In the genomic region with DNA sequence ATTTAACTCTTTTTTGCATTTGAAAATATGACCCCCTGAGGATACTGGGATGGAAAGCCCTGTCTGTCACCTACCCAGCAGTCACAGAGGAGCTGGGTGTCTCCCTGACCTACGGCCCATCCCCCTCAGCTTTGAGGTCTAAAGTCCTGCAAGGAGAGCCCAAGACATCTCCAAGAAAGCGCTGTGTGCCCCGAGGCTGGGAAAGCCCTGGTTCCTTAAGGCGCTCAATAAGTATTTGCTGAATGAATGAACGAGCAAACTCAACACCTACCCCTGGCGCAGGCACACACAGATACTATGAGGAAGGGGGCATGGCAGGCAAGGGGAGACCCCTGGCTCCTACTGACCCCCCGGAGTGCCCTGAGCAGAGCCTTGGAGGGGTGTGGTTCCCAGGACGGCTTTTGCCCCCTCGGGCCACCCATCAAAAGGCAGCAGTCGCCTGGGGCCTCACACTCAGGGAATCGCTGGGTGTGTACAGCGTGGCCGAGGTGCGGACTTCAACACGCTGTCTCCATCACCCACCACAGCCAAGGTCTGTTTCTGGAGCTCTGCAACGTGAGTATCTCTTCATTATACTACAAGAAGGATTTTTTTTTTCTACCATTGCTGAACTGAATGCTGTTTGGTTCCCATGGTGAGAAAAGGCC, we compare ENCODE assay signal across 1 cellular context.
TF ChIP-seq lines count a peak whose summit lies in the region.

No MANE protein-coding gene starts in this region.

TF ChIP-seq in GM23338, 12 proteins besides CTCF, POLR2A, EP300 and RAD21 (continued from another document):
- TF ChIP-seq, protein P1, sequence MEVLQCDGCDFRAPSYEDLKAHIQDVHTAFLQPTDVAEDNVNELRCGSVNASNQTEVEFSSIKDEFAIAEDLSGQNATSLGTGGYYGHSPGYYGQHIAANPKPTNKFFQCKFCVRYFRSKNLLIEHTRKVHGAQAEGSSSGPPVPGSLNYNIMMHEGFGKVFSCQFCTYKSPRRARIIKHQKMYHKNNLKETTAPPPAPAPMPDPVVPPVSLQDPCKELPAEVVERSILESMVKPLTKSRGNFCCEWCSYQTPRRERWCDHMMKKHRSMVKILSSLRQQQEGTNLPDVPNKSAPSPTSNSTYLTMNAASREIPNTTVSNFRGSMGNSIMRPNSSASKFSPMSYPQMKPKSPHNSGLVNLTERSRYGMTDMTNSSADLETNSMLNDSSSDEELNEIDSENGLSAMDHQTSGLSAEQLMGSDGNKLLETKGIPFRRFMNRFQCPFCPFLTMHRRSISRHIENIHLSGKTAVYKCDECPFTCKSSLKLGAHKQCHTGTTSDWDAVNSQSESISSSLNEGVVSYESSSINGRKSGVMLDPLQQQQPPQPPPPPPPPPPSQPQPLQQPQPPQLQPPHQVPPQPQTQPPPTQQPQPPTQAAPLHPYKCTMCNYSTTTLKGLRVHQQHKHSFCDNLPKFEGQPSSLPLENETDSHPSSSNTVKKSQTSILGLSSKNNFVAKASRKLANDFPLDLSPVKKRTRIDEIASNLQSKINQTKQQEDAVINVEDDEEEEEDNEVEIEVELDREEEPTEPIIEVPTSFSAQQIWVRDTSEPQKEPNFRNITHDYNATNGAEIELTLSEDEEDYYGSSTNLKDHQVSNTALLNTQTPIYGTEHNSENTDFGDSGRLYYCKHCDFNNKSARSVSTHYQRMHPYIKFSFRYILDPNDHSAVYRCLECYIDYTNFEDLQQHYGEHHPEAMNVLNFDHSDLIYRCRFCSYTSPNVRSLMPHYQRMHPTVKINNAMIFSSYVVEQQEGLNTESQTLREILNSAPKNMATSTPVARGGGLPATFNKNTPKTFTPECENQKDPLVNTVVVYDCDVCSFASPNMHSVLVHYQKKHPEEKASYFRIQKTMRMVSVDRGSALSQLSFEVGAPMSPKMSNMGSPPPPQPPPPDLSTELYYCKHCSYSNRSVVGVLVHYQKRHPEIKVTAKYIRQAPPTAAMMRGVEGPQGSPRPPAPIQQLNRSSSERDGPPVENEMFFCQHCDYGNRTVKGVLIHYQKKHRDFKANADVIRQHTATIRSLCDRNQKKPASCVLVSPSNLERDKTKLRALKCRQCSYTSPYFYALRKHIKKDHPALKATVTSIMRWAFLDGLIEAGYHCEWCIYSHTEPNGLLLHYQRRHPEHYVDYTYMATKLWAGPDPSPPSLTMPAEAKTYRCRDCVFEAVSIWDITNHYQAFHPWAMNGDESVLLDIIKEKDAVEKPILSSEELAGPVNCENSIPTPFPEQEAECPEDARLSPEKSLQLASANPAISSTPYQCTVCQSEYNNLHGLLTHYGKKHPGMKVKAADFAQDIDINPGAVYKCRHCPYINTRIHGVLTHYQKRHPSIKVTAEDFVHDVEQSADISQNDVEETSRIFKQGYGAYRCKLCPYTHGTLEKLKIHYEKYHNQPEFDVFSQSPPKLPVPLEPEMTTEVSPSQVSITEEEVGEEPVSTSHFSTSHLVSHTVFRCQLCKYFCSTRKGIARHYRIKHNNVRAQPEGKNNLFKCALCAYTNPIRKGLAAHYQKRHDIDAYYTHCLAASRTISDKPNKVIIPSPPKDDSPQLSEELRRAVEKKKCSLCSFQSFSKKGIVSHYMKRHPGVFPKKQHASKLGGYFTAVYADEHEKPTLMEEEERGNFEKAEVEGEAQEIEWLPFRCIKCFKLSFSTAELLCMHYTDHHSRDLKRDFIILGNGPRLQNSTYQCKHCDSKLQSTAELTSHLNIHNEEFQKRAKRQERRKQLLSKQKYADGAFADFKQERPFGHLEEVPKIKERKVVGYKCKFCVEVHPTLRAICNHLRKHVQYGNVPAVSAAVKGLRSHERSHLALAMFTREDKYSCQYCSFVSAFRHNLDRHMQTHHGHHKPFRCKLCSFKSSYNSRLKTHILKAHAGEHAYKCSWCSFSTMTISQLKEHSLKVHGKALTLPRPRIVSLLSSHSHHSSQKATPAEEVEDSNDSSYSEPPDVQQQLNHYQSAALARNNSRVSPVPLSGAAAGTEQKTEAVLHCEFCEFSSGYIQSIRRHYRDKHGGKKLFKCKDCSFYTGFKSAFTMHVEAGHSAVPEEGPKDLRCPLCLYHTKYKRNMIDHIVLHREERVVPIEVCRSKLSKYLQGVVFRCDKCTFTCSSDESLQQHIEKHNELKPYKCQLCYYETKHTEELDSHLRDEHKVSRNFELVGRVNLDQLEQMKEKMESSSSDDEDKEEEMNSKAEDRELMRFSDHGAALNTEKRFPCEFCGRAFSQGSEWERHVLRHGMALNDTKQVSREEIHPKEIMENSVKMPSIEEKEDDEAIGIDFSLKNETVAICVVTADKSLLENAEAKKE (CRISPR knock-in tag; IDR thresholded peaks at IDR 0.05) = no peak
- no peak for TF ChIP-seq EZH2 (IDR thresholded peaks at IDR 0.05; ENCODE audit: low read depth, unreplicated experiment)
